ENCODE assay signal across 1 cellular context in the genomic region with DNA sequence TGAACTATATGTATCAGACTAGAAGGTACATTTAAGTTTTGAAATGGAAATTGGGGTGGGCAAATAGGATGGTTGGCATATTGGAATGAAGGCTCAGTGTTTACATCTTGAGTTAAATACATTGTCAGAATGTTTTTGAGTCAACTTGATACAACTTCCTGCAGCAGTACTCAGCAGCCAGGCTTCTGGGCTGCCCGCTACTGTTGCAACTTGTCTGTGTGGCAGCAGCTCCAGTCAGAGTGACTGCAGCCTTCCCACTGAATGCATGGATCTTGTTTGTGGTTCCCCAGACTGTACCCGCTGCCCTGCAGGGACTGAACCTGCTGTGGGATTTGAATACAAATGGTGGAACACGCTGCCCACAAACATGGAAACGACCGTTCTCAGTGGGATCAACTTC.
TF ChIP-seq lines count a peak whose summit lies in the region.

No MANE protein-coding gene starts in this region.

TF ChIP-seq in HepG2, 621 proteins besides CTCF, POLR2A, EP300 and RAD21:
- no peak for TF ChIP-seq MIXL1 (CRISPR knock-in tag; IDR thresholded peaks at IDR 0.05)
- TF ChIP-seq NAIF1 (CRISPR knock-in tag; IDR thresholded peaks at IDR 0.05; ENCODE audit: borderline replicate concordance) = no peak
- TF ChIP-seq RAD51 (IDR thresholded peaks at IDR 0.05; ENCODE audit: borderline replicate concordance) = no peak
- no peak for TF ChIP-seq SMAD1 (CRISPR knock-in tag; IDR thresholded peaks at IDR 0.05; ENCODE audit: borderline replicate concordance, low read depth)
- no peak for TF ChIP-seq ZBTB38 (CRISPR knock-in tag; IDR thresholded peaks at IDR 0.05)
- no peak for TF ChIP-seq ONECUT2 (CRISPR knock-in tag; IDR thresholded peaks at IDR 0.05)
- no peak for TF ChIP-seq GLI4 (CRISPR knock-in tag; IDR thresholded peaks at IDR 0.05; ENCODE audit: borderline replicate concordance)
- TF ChIP-seq, protein P1, sequence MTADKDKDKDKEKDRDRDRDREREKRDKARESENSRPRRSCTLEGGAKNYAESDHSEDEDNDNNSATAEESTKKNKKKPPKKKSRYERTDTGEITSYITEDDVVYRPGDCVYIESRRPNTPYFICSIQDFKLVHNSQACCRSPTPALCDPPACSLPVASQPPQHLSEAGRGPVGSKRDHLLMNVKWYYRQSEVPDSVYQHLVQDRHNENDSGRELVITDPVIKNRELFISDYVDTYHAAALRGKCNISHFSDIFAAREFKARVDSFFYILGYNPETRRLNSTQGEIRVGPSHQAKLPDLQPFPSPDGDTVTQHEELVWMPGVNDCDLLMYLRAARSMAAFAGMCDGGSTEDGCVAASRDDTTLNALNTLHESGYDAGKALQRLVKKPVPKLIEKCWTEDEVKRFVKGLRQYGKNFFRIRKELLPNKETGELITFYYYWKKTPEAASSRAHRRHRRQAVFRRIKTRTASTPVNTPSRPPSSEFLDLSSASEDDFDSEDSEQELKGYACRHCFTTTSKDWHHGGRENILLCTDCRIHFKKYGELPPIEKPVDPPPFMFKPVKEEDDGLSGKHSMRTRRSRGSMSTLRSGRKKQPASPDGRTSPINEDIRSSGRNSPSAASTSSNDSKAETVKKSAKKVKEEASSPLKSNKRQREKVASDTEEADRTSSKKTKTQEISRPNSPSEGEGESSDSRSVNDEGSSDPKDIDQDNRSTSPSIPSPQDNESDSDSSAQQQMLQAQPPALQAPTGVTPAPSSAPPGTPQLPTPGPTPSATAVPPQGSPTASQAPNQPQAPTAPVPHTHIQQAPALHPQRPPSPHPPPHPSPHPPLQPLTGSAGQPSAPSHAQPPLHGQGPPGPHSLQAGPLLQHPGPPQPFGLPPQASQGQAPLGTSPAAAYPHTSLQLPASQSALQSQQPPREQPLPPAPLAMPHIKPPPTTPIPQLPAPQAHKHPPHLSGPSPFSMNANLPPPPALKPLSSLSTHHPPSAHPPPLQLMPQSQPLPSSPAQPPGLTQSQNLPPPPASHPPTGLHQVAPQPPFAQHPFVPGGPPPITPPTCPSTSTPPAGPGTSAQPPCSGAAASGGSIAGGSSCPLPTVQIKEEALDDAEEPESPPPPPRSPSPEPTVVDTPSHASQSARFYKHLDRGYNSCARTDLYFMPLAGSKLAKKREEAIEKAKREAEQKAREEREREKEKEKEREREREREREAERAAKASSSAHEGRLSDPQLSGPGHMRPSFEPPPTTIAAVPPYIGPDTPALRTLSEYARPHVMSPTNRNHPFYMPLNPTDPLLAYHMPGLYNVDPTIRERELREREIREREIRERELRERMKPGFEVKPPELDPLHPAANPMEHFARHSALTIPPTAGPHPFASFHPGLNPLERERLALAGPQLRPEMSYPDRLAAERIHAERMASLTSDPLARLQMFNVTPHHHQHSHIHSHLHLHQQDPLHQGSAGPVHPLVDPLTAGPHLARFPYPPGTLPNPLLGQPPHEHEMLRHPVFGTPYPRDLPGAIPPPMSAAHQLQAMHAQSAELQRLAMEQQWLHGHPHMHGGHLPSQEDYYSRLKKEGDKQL (CRISPR knock-in tag; IDR thresholded peaks at IDR 0.05; ENCODE audit: low read depth) = no peak
